ENCODE assay signal across 28 cellular contexts in genomic region chr2:235999011-235999410, GRCh38.
"Had no signal": no experiment of that assay in that cellular context is flagged by ENCODE, and none has a peak within 500 bp of the region (broad histone marks: within the 10 kb centered on the region; RNA-seq: fewer than 3 reads in every experiment).

No MANE protein-coding gene starts in this region.

- H3K9me3 ChIP-seq: MG63, SJSA1, SK-N-SH had no signal

- H3K9ac ChIP-seq: SK-N-SH had no signal

- FAIRE-seq: TTC549 had no signal

- ATAC-seq: activated CD8-positive, alpha-beta T cell treated with anti-CD3 and anti-CD28 coated beads for 36 hours; activated T-cell treated with anti-CD3 and anti-CD28 coated beads, Interleukin-2, amount 50 U/mL, for 72 hours; activated T-helper 17 cell treated with anti-CD3 and anti-CD28 coated beads, Interleukin-2, amount 50 U/mL, for 72 hours; Panc1 had no signal

- H3K4me1 Mint-ChIP-seq: activated CD4-positive, alpha-beta T cell treated with anti-CD3 and anti-CD28 coated beads, Interleukin-2, amount 10 ng/mL, durations not matched to agents 24 days and 14 days; activated naive CD8-positive, alpha-beta T cell treated with anti-CD3 and anti-CD28 coated beads for 36 hours; activated T-helper 17 cell treated with anti-CD3 and anti-CD28 coated beads, Interleukin-2, amount 50 U/mL, for 72 hours; central memory CD8-positive, alpha-beta T cell had no signal

- H3K27me3 Mint-ChIP-seq: activated CD4-positive, alpha-beta T cell treated with anti-CD3 and anti-CD28 coated beads, Interleukin-2, amount 10 ng/mL, durations not matched to agents 24 days and 14 days; activated CD8-positive, alpha-beta T cell treated with anti-CD3 and anti-CD28 coated beads for 36 hours; activated T-helper 17 cell treated with anti-CD3 and anti-CD28 coated beads, Interleukin-2, amount 50 U/mL, for 72 hours; central memory CD8-positive, alpha-beta T cell had no signal

- H3K9me3 Mint-ChIP-seq: activated CD4-positive, alpha-beta T cell treated with anti-CD3 and anti-CD28 coated beads, Interleukin-2, amount 10 ng/mL, durations not matched to agents 24 days and 14 days; activated CD8-positive, alpha-beta T cell treated with anti-CD3 and anti-CD28 coated beads for 36 hours; activated naive CD8-positive, alpha-beta T cell treated with anti-CD3 and anti-CD28 coated beads for 36 hours; activated T-helper 17 cell treated with anti-CD3 and anti-CD28 coated beads, Interleukin-2, amount 50 U/mL, for 72 hours; central memory CD8-positive, alpha-beta T cell; T-helper 1 cell treated with Interleukin-12 subunit alpha and Interleukin-12 subunit beta and Interleukin-4 antibody, amounts not matched to agents 30 μg/mL and 1 μg/mL, for 36 hours; T-helper 2 cell treated with Interferon-gamma antibody and Interleukin-4, amounts not matched to agents 5 μg/mL and 100 μg/mL, for 36 hours had no signal

- H3K27ac Mint-ChIP-seq: activated CD4-positive, alpha-beta T cell treated with anti-CD3 and anti-CD28 coated beads, Interleukin-2, amount 10 ng/mL, durations not matched to agents 24 days and 14 days; activated CD8-positive, alpha-beta T cell treated with anti-CD3 and anti-CD28 coated beads for 36 hours; activated naive CD8-positive, alpha-beta T cell treated with anti-CD3 and anti-CD28 coated beads for 36 hours; activated T-cell treated with anti-CD3 and anti-CD28 coated beads, Interleukin-2, amount 50 U/mL, for 72 hours; activated T-helper 17 cell treated with anti-CD3 and anti-CD28 coated beads, Interleukin-2, amount 50 U/mL, for 72 hours; T-helper 1 cell treated with Interleukin-12 subunit alpha and Interleukin-12 subunit beta and Interleukin-4 antibody, amounts not matched to agents 30 μg/mL and 1 μg/mL, for 36 hours; T-helper 2 cell treated with Interferon-gamma antibody and Interleukin-4, amounts not matched to agents 5 μg/mL and 100 μg/mL, for 36 hours had no signal

- H3K4me3 ChIP-seq: cardiac muscle cell, MG63, SJSA1 had no signal

- DNase-seq: activated CD4-positive, alpha-beta T cell treated with anti-CD3 and anti-CD28 coated beads, Interleukin-2, amount 10 ng/mL, durations not matched to agents 24 days and 14 days; activated CD4-positive, alpha-beta T cell treated with anti-CD3 and anti-CD28 coated beads, Interleukin-2, amount 50 U/mL, for 4 hours; activated CD8-positive, alpha-beta T cell treated with anti-CD3 and anti-CD28 coated beads for 36 hours; activated effector memory CD4-positive, alpha-beta T cell treated with anti-CD3 and anti-CD28 coated beads, Interleukin-2, amount 50 U/mL, for 16 hours; activated naive CD4-positive, alpha-beta T cell; activated naive CD4-positive, alpha-beta T cell treated with anti-CD3 and anti-CD28 coated beads, Interleukin-2, amount 50 U/mL, for 16 hours; activated naive CD8-positive, alpha-beta T cell treated with anti-CD3 and anti-CD28 coated beads for 36 hours; activated T-cell treated with anti-CD3 and anti-CD28 coated beads, Interleukin-2, amount 50 U/mL, for 1 hour; activated T-cell treated with anti-CD3 and anti-CD28 coated beads, Interleukin-2, amount 50 U/mL, for 72 hours; amniotic stem cell; aorta; MG63; NCI-H1048; NCI-H1436 treated with DMSO at 0.1 percent for 48 hours; NCI-H1694 treated with DMSO at 0.1 percent for 48 hours; NCI-H2029; NCI-H345; NCI-H524 treated with DMSO at 0.1 percent for 48 hours; SHP77 treated with DMSO at 0.1 percent for 48 hours; SK-N-SH had no signal

- H3K4me2 ChIP-seq: SK-N-SH had no signal

- H3K36me3 ChIP-seq: cardiac muscle cell, MG63 had no signal

- H3K36me3 Mint-ChIP-seq: activated naive CD8-positive, alpha-beta T cell treated with anti-CD3 and anti-CD28 coated beads for 36 hours had no signal

- H3K27ac ChIP-seq: cardiac muscle cell, SJSA1 had no signal

- H3K4me3 Mint-ChIP-seq: activated CD4-positive, alpha-beta T cell treated with anti-CD3 and anti-CD28 coated beads, Interleukin-2, amount 10 ng/mL, durations not matched to agents 24 days and 14 days; activated CD8-positive, alpha-beta T cell treated with anti-CD3 and anti-CD28 coated beads for 36 hours; activated naive CD8-positive, alpha-beta T cell treated with anti-CD3 and anti-CD28 coated beads for 36 hours; activated T-cell treated with anti-CD3 and anti-CD28 coated beads, Interleukin-2, amount 50 U/mL, for 72 hours; activated T-helper 17 cell treated with anti-CD3 and anti-CD28 coated beads, Interleukin-2, amount 50 U/mL, for 72 hours; central memory CD8-positive, alpha-beta T cell; T-helper 1 cell treated with Interleukin-12 subunit alpha and Interleukin-12 subunit beta and Interleukin-4 antibody, amounts not matched to agents 30 μg/mL and 1 μg/mL, for 36 hours; T-helper 2 cell treated with Interferon-gamma antibody and Interleukin-4, amounts not matched to agents 5 μg/mL and 100 μg/mL, for 36 hours had no signal

- H3K27me3 ChIP-seq: cardiac muscle cell, MG63, SJSA1 had no signal
